16 cellular contexts compared by ENCODE assay signal in genomic region chr6:105824732-105825131, GRCh38.
DNase-seq lines count a peak whose midpoint lies in the region; ATAC-seq and TF ChIP-seq lines count a peak whose summit lies in the region.
"Had no signal": no experiment of that assay in that cellular context is flagged by ENCODE, and none has a peak within 500 bp of the region (broad histone marks: within the 10 kb centered on the region; RNA-seq: fewer than 3 reads in every experiment).

No MANE protein-coding gene starts in this region.

- peak; percentile 66 for ATAC-seq in GM18873 (IDR thresholded peaks at IDR 0.05; ENCODE audit: low FRiP score, unreplicated experiment)
- ATAC-seq in HG03045 (IDR thresholded peaks at IDR 0.05; ENCODE audit: unreplicated experiment), result peak; percentile 81
- ATAC-seq in HG02970 (IDR thresholded peaks at IDR 0.05; ENCODE audit: low FRiP score, unreplicated experiment), result no peak
- ATAC-seq: gastrocnemius medialis had no signal

- H3K36me3 Mint-ChIP-seq in dendritic cell treated with granulocyte-macrophage colony-stimulating factor and Interleukin-4, amounts not matched to agents 40 ng/mL and 50 ng/mL, for 4 days (ENCODE audit: low read depth), result no peaks in the 10 kb centered on the region
- H3K36me3 Mint-ChIP-seq in endothelial cell (ENCODE audit: low read depth, unreplicated experiment), result no peaks in the 10 kb centered on the region

- H3K4me3 Mint-ChIP-seq in dendritic cell treated with granulocyte-macrophage colony-stimulating factor and Interleukin-4, amounts not matched to agents 40 ng/mL and 50 ng/mL, for 4 days, result no peak overlapping the region
- H3K4me3 Mint-ChIP-seq in endothelial cell (ENCODE audit: unreplicated experiment), result no peak overlapping the region
- H3K4me3 Mint-ChIP-seq: IgD-negative memory B cell had no signal

- peaks cover 9% of the 10 kb centered on the region for H3K9me3 Mint-ChIP-seq in dendritic cell treated with granulocyte-macrophage colony-stimulating factor and Interleukin-4, amounts not matched to agents 40 ng/mL and 50 ng/mL, for 4 days
- no peaks in the 10 kb centered on the region for H3K9me3 Mint-ChIP-seq in endothelial cell (ENCODE audit: unreplicated experiment)

- no peak for TF ChIP-seq CTCF in endothelial cell (IDR thresholded peaks at IDR 0.05; ENCODE audit: unreplicated experiment)

- no peaks in the 10 kb centered on the region for H3K27me3 Mint-ChIP-seq in dendritic cell treated with granulocyte-macrophage colony-stimulating factor and Interleukin-4, amounts not matched to agents 40 ng/mL and 50 ng/mL, for 4 days
- no peaks in the 10 kb centered on the region for H3K27me3 Mint-ChIP-seq in endothelial cell (ENCODE audit: unreplicated experiment)

- DNase-seq in AG20443 (ENCODE audit: low spot score), result peak; percentile 49
- no peak for DNase-seq in activated CD4-positive, CD25-positive, alpha-beta regulatory T cell treated with anti-CD3 and anti-CD28 coated beads, Interleukin-2, amount 50 U/mL, for 72 hours
- DNase-seq in stimulated activated CD4-positive, alpha-beta T cell treated with anti-CD3 and anti-CD28 coated beads, Interleukin-4, amount 100 ng/mL, for 4 hours, result no peak
- no peak for DNase-seq in endothelial cell (ENCODE audit: low spot score)
- DNase-seq: activated CD8-positive, alpha-beta memory T cell treated with anti-CD3 and anti-CD28 coated beads, Interleukin-2, amount 50 U/mL, for 48 hours; AML-193; DMS79; gastrocnemius medialis; NCI-H1417 treated with DMSO at 0.1 percent for 48 hours; Right ventricle myocardium superior; stimulated activated naive CD4-positive, alpha-beta T cell treated with Interleukin-2 at 50 U/mL for 16 hours had no signal

- intact Hi-C loops in dendritic cell treated with granulocyte-macrophage colony-stimulating factor and Interleukin-4, amounts not matched to agents 40 ng/mL and 50 ng/mL, for 4 days (cut with micrococcal nuclease), result no loop called here

- peaks cover 27% of the 10 kb centered on the region for H3K4me1 Mint-ChIP-seq in dendritic cell treated with granulocyte-macrophage colony-stimulating factor and Interleukin-4, amounts not matched to agents 40 ng/mL and 50 ng/mL, for 4 days (ENCODE audit: low read depth)
- H3K4me1 Mint-ChIP-seq in endothelial cell (ENCODE audit: unreplicated experiment), result peaks cover 2% of the 10 kb centered on the region

- H3K27ac Mint-ChIP-seq in dendritic cell treated with granulocyte-macrophage colony-stimulating factor and Interleukin-4, amounts not matched to agents 40 ng/mL and 50 ng/mL, for 4 days, result peak overlapping the region; percentile 31
- H3K27ac Mint-ChIP-seq in endothelial cell (ENCODE audit: unreplicated experiment), result no peak overlapping the region
- H3K27ac Mint-ChIP-seq: IgD-negative memory B cell had no signal
